In genomic region chr17:10787306-10788020, GRCh38 we compare ENCODE assay signal across 19 cellular contexts. TPM values are rescaled to one million over a fixed set of nuclear protein-coding genes. Genes with fewer than 3 reads are reported as not detected.
A peak's percentile ranks its signal among the peaks of the same experiment; 100 is the strongest.
DNase-seq lines count a peak whose midpoint lies in the region; ATAC-seq, FAIRE-seq and TF ChIP-seq lines count a peak whose summit lies in the region.
"Had no signal": no experiment of that assay in that cellular context is flagged by ENCODE, and none has a peak within 500 bp of the region (broad histone marks: within the 10 kb centered on the region; RNA-seq: fewer than 3 reads in every experiment).

No MANE protein-coding gene starts in this region.

- TF ChIP-seq EP300 in H1 (IDR thresholded peaks at IDR 0.05; ENCODE audit: borderline replicate concordance in 1 of 2, low read depth in 2 of 2, low read length in 2 of 2) = no peak

- CTCF ChIA-PET in H1 (lab: Charles Lee; ENCODE audit: partially characterized antibody) = interaction anchor here (1.1 to 5.4 kb wide), 2 partner anchors 14 to 57 kb away, joined by 3 to 22 read pairs; no protein-coding TSS in a partner anchor
- CTCF ChIA-PET in CD4-positive, alpha-beta memory T cell (lab: Charles Lee; ENCODE audit: partially characterized antibody) = no interaction called here

- TF ChIP-seq POLR2A in H1 (IDR thresholded peaks at IDR 0.05; ENCODE audit: control extremely low read depth in 1 of 2, low read depth in 2 of 2, low read length in 2 of 2) = no peak

- no peaks in the 10 kb centered on the region for H3K36me3 Mint-ChIP-seq in activated naive CD8-positive, alpha-beta T cell treated with anti-CD3 and anti-CD28 coated beads, Interleukin-2, amount 10 ng/mL, durations not matched to agents 7 days and 5 days
- peaks cover 2% of the 10 kb centered on the region for H3K36me3 Mint-ChIP-seq in activated naive CD8-positive, alpha-beta T cell treated with anti-CD3 and anti-CD28 coated beads for 36 hours
- H3K36me3 Mint-ChIP-seq in neural progenitor cell = no peaks in the 10 kb centered on the region
- H3K36me3 Mint-ChIP-seq in CD4-positive, alpha-beta memory T cell = peaks cover 0 to 4% of the 10 kb centered on the region in 2 donors
- H3K36me3 Mint-ChIP-seq: CD4-positive, CD25-positive, alpha-beta regulatory T cell; IgD-negative memory B cell had no signal

- no peak overlapping the region for H2BK15ac ChIP-seq in H1 (ENCODE audit: low read length)

- H3K23me2 ChIP-seq in H1 (ENCODE audit: low read depth, low read length) = no peaks in the 10 kb centered on the region; the same call in 1 of the 2 replicates

- H3K56ac ChIP-seq in H1 (replicated peaks; ENCODE audit: insufficient read length, low read depth, low read length) = no peak overlapping the region

- in situ Hi-C loops in ACHN (cut with HindIII; ENCODE audit: low pct_ligation_motif_present, low pct_unique_long_range_greater_than_20kb, low sequenced_read_pairs) = no loop called here

- no peak overlapping the region for H3K4me3 ChIP-seq in H1 (ENCODE audit: extremely low read depth in 1 of 4, insufficient read depth in 2 of 4, low read depth in 3 of 4, low read length in 4 of 4)
- no peak overlapping the region for H3K4me3 ChIP-seq in neural progenitor cell
- no peak overlapping the region for H3K4me3 ChIP-seq in CD4-positive, alpha-beta memory T cell (ENCODE audit: low read length in 2 of 2)
- H3K4me3 ChIP-seq: BLaER1 treated with 17β-estradiol and CSF1 and Interleukin-3, amounts not matched to agents 10 nM and 100 nM had no signal

- H4K20me1 ChIP-seq in H1 (replicated peaks in 1 of 2; ENCODE audit: control insufficient read depth in 1 of 2, insufficient read depth in 2 of 2, low read length in 2 of 2) (no peaks in the 10 kb centered on the region), neural progenitor cell (ENCODE audit: low read depth) (no peaks in the 10 kb centered on the region)
- H4K20me1 ChIP-seq: BLaER1 treated with 17β-estradiol and CSF1 and Interleukin-3, amounts not matched to agents 10 nM and 100 nM had no signal

- H3K9me3 Mint-ChIP-seq in activated naive CD8-positive, alpha-beta T cell treated with anti-CD3 and anti-CD28 coated beads, Interleukin-2, amount 10 ng/mL, durations not matched to agents 7 days and 5 days = peaks cover 2% of the 10 kb centered on the region
- peaks cover 4% of the 10 kb centered on the region for H3K9me3 Mint-ChIP-seq in activated naive CD8-positive, alpha-beta T cell treated with anti-CD3 and anti-CD28 coated beads for 36 hours
- peaks cover 2% of the 10 kb centered on the region for H3K9me3 Mint-ChIP-seq in neural progenitor cell
- H3K9me3 Mint-ChIP-seq in CD4-positive, alpha-beta memory T cell = peaks cover 4 to 23% (median 15%) of the 10 kb centered on the region in 8 donors

- H3K4ac ChIP-seq in H1 (replicated peaks; ENCODE audit: insufficient read length, low read depth, low read length) = no peak overlapping the region

- H3K27ac ChIP-seq in H1 (ENCODE audit: low read depth, low read length) (no peak overlapping the region), neural progenitor cell (no peak overlapping the region)
- H3K27ac ChIP-seq in CD4-positive, alpha-beta memory T cell (ENCODE audit: low read depth, low read length) = no peak overlapping the region
- H3K27ac ChIP-seq: BLaER1 treated with 17β-estradiol and CSF1 and Interleukin-3, amounts not matched to agents 10 nM and 100 nM had no signal

- WGBS in H1 (ENCODE audit: extremely low coverage in 1 of 2, insufficient coverage in 1 of 2, insufficient read length in 1 of 2, insufficient replicate concordance in 2 of 2, low coverage in 1 of 2, low lambda C conversion rate in 2 of 2, missing lambda C conversion rate in 1 of 2), 2 experiments = 87% methylated on average over 5 of the region's 5 CpGs; no CpG with 5 or more reads in 1 of the 2 experiments

- H3K27ac Mint-ChIP-seq in activated naive CD8-positive, alpha-beta T cell treated with anti-CD3 and anti-CD28 coated beads, Interleukin-2, amount 10 ng/mL, durations not matched to agents 7 days and 5 days = peak overlapping the region; percentile 14
- no peak overlapping the region for H3K27ac Mint-ChIP-seq in activated naive CD8-positive, alpha-beta T cell treated with anti-CD3 and anti-CD28 coated beads for 36 hours
- peak overlapping the region; percentile 57 for H3K27ac Mint-ChIP-seq in neural progenitor cell
- H3K27ac Mint-ChIP-seq in CD4-positive, alpha-beta memory T cell = no peak overlapping the region
- H3K27ac Mint-ChIP-seq: CD4-positive, CD25-positive, alpha-beta regulatory T cell; HFFc6; IgD-negative memory B cell had no signal

- no peak overlapping the region; the same call in 1 of the 2 replicates for H2AK5ac ChIP-seq in H1 (ENCODE audit: low read depth, low read length)

- H3K4me1 Mint-ChIP-seq in activated naive CD8-positive, alpha-beta T cell treated with anti-CD3 and anti-CD28 coated beads, Interleukin-2, amount 10 ng/mL, durations not matched to agents 7 days and 5 days = no peaks in the 10 kb centered on the region
- no peaks in the 10 kb centered on the region for H3K4me1 Mint-ChIP-seq in activated naive CD8-positive, alpha-beta T cell treated with anti-CD3 and anti-CD28 coated beads for 36 hours
- H3K4me1 Mint-ChIP-seq in neural progenitor cell = peaks cover 35% of the 10 kb centered on the region
- no peaks in the 10 kb centered on the region for H3K4me1 Mint-ChIP-seq in CD4-positive, alpha-beta memory T cell
- H3K4me1 Mint-ChIP-seq: CD4-positive, CD25-positive, alpha-beta regulatory T cell had no signal

- FAIRE-seq in H1 (lab: Jason Lieb, UNC) = no peak
- FAIRE-seq: GM12891 had no signal

- no peaks in the 10 kb centered on the region for H3K9me3 ChIP-seq in H1 (ENCODE audit: insufficient read depth in 2 of 2, low read depth in 1 of 2, low read length in 1 of 2)
- H3K9me3 ChIP-seq in neural progenitor cell (ENCODE audit: low read depth) = no peaks in the 10 kb centered on the region
- peaks cover 0 to 4% of the 10 kb centered on the region in 2 donors for H3K9me3 ChIP-seq in CD4-positive, alpha-beta memory T cell (ENCODE audit: control insufficient read depth in 1 of 2, low read length in 2 of 2)

- peak overlapping the region in 1 of 4 experiments; percentile 6; a peak in 1 of 7 replicates for H3K9ac ChIP-seq in H1 (replicated peaks in 1 of 4; ENCODE audit: extremely low read depth in 1 of 4, low read depth in 3 of 4, low read length in 3 of 4)
- H3K9ac ChIP-seq in neural progenitor cell = no peak overlapping the region
- H3K9ac ChIP-seq: BLaER1 treated with 17β-estradiol and CSF1 and Interleukin-3, amounts not matched to agents 10 nM and 100 nM had no signal

- TF ChIP-seq CTCF in H1 (IDR thresholded peaks at IDR 0.05; ENCODE audit: control extremely low read depth in 1 of 3, insufficient read depth in 1 of 3, low read depth in 1 of 3, low read length in 3 of 3) = no peak
- no peak for TF ChIP-seq CTCF in neural progenitor cell (IDR thresholded peaks at IDR 0.05)

- no peak overlapping the region for H4K5ac ChIP-seq in H1 (ENCODE audit: insufficient read length, low read depth, low read length)

- peaks cover 4 to 16% (median 12%) of the 10 kb centered on the region in 4 experiments; a peak in 6 of 7 replicates for H3K4me1 ChIP-seq in H1 (replicated peaks in 1 of 4; ENCODE audit: control insufficient read depth in 3 of 4, insufficient read depth in 4 of 4, low read length in 3 of 4)
- H3K4me1 ChIP-seq in neural progenitor cell = peaks cover 8% of the 10 kb centered on the region
- no peaks in the 10 kb centered on the region for H3K4me1 ChIP-seq in CD4-positive, alpha-beta memory T cell (ENCODE audit: insufficient read depth, low read length)

- POLR2A ChIA-PET in activated naive CD8-positive, alpha-beta T cell treated with anti-CD3 and anti-CD28 coated beads, Interleukin-2, amount 10 ng/mL, durations not matched to agents 7 days and 5 days (lab: Charles Lee) = no interaction called here
- POLR2A ChIA-PET in H1 (lab: Charles Lee; ENCODE audit: partially characterized antibody) = interaction anchor here (1.7 kb wide), 1 partner anchor 15 kb away, joined by 4 read pairs; no protein-coding TSS in a partner anchor
- POLR2A ChIA-PET in CD4-positive, alpha-beta memory T cell (lab: Charles Lee; ENCODE audit: partially characterized antibody) = no interaction called here

- H2BK5ac ChIP-seq in H1 (ENCODE audit: low read depth, low read length) = peak overlapping the region; percentile 1; the same call in 1 of the 2 replicates

- H4K91ac ChIP-seq in H1 (replicated peaks; ENCODE audit: insufficient read length, low read length) = peak overlapping the region; percentile 36

- no peak overlapping the region for H2BK120ac ChIP-seq in H1 (replicated peaks; ENCODE audit: low read depth, low read length)

- H3K4me2 ChIP-seq in H1 (ENCODE audit: insufficient read depth in 1 of 2, low read depth in 2 of 2, low read length in 2 of 2) = no peak overlapping the region
- H3K4me2 ChIP-seq in neural progenitor cell = no peak overlapping the region
- H3K4me2 ChIP-seq: BLaER1 treated with 17β-estradiol and CSF1 and Interleukin-3, amounts not matched to agents 10 nM and 100 nM had no signal

- ATAC-seq in activated naive CD8-positive, alpha-beta T cell treated with anti-CD3 and anti-CD28 coated beads, Interleukin-2, amount 10 ng/mL, durations not matched to agents 7 days and 5 days (ENCODE audit: low read depth) = no peak

- no peak overlapping the region; the same call in 1 of the 2 replicates for H4K8ac ChIP-seq in H1 (ENCODE audit: extremely low read depth, insufficient read depth, low read length)

- H3K36me3 ChIP-seq in H1 (ENCODE audit: control insufficient read depth in 2 of 4, insufficient read depth in 4 of 4, low read length in 3 of 4) = no peaks in the 10 kb centered on the region
- no peaks in the 10 kb centered on the region for H3K36me3 ChIP-seq in neural progenitor cell
- no peaks in the 10 kb centered on the region for H3K36me3 ChIP-seq in CD4-positive, alpha-beta memory T cell (ENCODE audit: insufficient read depth, low read length)
- H3K36me3 ChIP-seq: BLaER1 treated with 17β-estradiol and CSF1 and Interleukin-3, amounts not matched to agents 10 nM and 100 nM had no signal

- no peaks in the 10 kb centered on the region for H3F3A ChIP-seq in neural progenitor cell (ENCODE audit: low read depth)

- DNase-seq in activated naive CD8-positive, alpha-beta T cell treated with anti-CD3 and anti-CD28 coated beads, Interleukin-2, amount 10 ng/mL, durations not matched to agents 7 days and 5 days = no peak
- DNase-seq in activated naive CD8-positive, alpha-beta T cell treated with anti-CD3 and anti-CD28 coated beads for 36 hours = no peak
- DNase-seq in H1 (ENCODE audit: low read depth in 1 of 2, low spot score in 2 of 2) = no peak
- no peak for DNase-seq in neural progenitor cell (ENCODE audit: low spot score)
- no peak for DNase-seq in activated gamma-delta T cell (lab: John Stamatoyannopoulos, UW)
- no peak for DNase-seq in CD4-positive, alpha-beta memory T cell
- no peak for DNase-seq in ACHN
- DNase-seq: 8988T; Calu3; CD4-positive, CD25-positive, alpha-beta regulatory T cell; DMS79; GOT3; HCEC 1CT; HFFc6 had no signal

- 0 out of 2 replicates have a peak overlapping the region, but pooled peaks have one; percentile 89 for H2BK20ac ChIP-seq in H1 (ENCODE audit: low read length)

- peaks cover 3% of the 10 kb centered on the region for H3K27me3 Mint-ChIP-seq in activated naive CD8-positive, alpha-beta T cell treated with anti-CD3 and anti-CD28 coated beads, Interleukin-2, amount 10 ng/mL, durations not matched to agents 7 days and 5 days
- H3K27me3 Mint-ChIP-seq in activated naive CD8-positive, alpha-beta T cell treated with anti-CD3 and anti-CD28 coated beads for 36 hours = no peaks in the 10 kb centered on the region
- H3K27me3 Mint-ChIP-seq in neural progenitor cell (ENCODE audit: insufficient read depth, low read depth) = peaks cover 15% of the 10 kb centered on the region
- H3K27me3 Mint-ChIP-seq in CD4-positive, alpha-beta memory T cell = peaks cover 9 to 15% of the 10 kb centered on the region in 2 donors
- H3K27me3 Mint-ChIP-seq: CD4-positive, CD25-positive, alpha-beta regulatory T cell had no signal

- H3K23ac ChIP-seq in H1 (ENCODE audit: insufficient read length) = no peak overlapping the region

- H3K27me3 ChIP-seq in H1 (replicated peaks in 1 of 4; ENCODE audit: control insufficient read depth in 3 of 4, extremely low read depth in 1 of 4, insufficient read depth in 3 of 4, low read length in 3 of 4) = no peaks in the 10 kb centered on the region; a peak in 1 of 7 replicates
- H3K27me3 ChIP-seq in neural progenitor cell = no peaks in the 10 kb centered on the region
- no peaks in the 10 kb centered on the region for H3K27me3 ChIP-seq in CD4-positive, alpha-beta memory T cell (ENCODE audit: insufficient read depth, low read length)
- H3K27me3 ChIP-seq: BLaER1 treated with 17β-estradiol and CSF1 and Interleukin-3, amounts not matched to agents 10 nM and 100 nM had no signal

- H3K79me2 ChIP-seq in H1 (ENCODE audit: control insufficient read depth in 1 of 2, insufficient read depth in 2 of 2, low read length in 2 of 2) = no peaks in the 10 kb centered on the region
- H3K79me2 ChIP-seq in neural progenitor cell (ENCODE audit: low read depth) = no peaks in the 10 kb centered on the region

- TF ChIP-seq RAD21 in H1 (IDR thresholded peaks at IDR 0.05 in 1 of 2, conservative IDR thresholded peaks at IDR 0.05 in 1 of 2; ENCODE audit: low read depth in 2 of 2, low read length in 2 of 2) = no peak

- H3K4me3 Mint-ChIP-seq in activated naive CD8-positive, alpha-beta T cell treated with anti-CD3 and anti-CD28 coated beads, Interleukin-2, amount 10 ng/mL, durations not matched to agents 7 days and 5 days = no peak overlapping the region
- H3K4me3 Mint-ChIP-seq in activated naive CD8-positive, alpha-beta T cell treated with anti-CD3 and anti-CD28 coated beads for 36 hours = no peak overlapping the region
- H3K4me3 Mint-ChIP-seq in neural progenitor cell = no peak overlapping the region
- no peak overlapping the region for H3K4me3 Mint-ChIP-seq in CD4-positive, alpha-beta memory T cell
- H3K4me3 Mint-ChIP-seq: CD4-positive, CD25-positive, alpha-beta regulatory T cell; HFFc6; IgD-negative memory B cell had no signal

- no peak overlapping the region for H3K14ac ChIP-seq in H1 (ENCODE audit: insufficient read length)

- no peak overlapping the region for H2AFZ ChIP-seq in H1 (ENCODE audit: low read length)
- H2AFZ ChIP-seq in neural progenitor cell (replicated peaks) = no peak overlapping the region

- H3K18ac ChIP-seq in H1 (ENCODE audit: extremely low read depth, low read length) = no peak overlapping the region

- H3K79me1 ChIP-seq in H1 (ENCODE audit: low read depth, low read length) = no peaks in the 10 kb centered on the region

- no peak overlapping the region for H2BK12ac ChIP-seq in H1 (ENCODE audit: low read depth, low read length)

- intact Hi-C loops in CD4-positive, alpha-beta memory T cell (cut with micrococcal nuclease) = no loop called here

RNA-seq across cellular contexts. Expression of gene TMEM238L, which starts 16.4 kb away (rescaled TPM):
- total RNA-seq in activated naive CD8-positive, alpha-beta T cell treated with anti-CD3 and anti-CD28 coated beads, Interleukin-2, amount 10 ng/mL, durations not matched to agents 7 days and 5 days = not detected
- total RNA-seq in activated naive CD8-positive, alpha-beta T cell treated with anti-CD3 and anti-CD28 coated beads for 36 hours = not detected
- not detected in 2 replicates for total RNA-seq in H1 (2021; fragmentation: NEBNext Ultra II Directional; extraction: Animal tissue kit (Norgen Biotek cat#: 25700))
- not detected in 2 replicates for polyA plus RNA-seq in H1 (2011; rRNA removed)
- polyA plus RNA-seq in H1 (2011; cell fraction: cytosol; rRNA removed) = not detected
- polyA plus RNA-seq in H1 (2011; cell fraction: nucleus; rRNA removed) = not detected
- polyA plus RNA-seq in H1 (2012, experiment 1 of 2) = not detected in 4 replicates
- polyA plus RNA-seq in H1 (2012, experiment 2 of 2) = not detected
- polyA plus RNA-seq in H1 (2013, experiment 1 of 2) = not detected
- not detected for polyA plus RNA-seq in H1 (2013, experiment 2 of 2)
- polyA minus RNA-seq in H1 (2011; rRNA and poly(A)+ RNA removed) = not detected in 2 replicates
- not detected for polyA minus RNA-seq in H1 (2011; cell fraction: cytosol; rRNA and poly(A)+ RNA removed)
- not detected for polyA minus RNA-seq in H1 (2011; cell fraction: nucleus; rRNA and poly(A)+ RNA removed)
- total RNA-seq in neural progenitor cell (ENCODE audit: low replicate concordance) = not detected in 2 replicates
- not detected for total RNA-seq in CD4-positive, alpha-beta memory T cell
- polyA plus RNA-seq in CD4-positive, alpha-beta memory T cell = not detected
- total RNA-seq: Calu3; CD4-positive, CD25-positive, alpha-beta regulatory T cell; G401; HFFc6; HT1080 had no signal
- polyA plus RNA-seq: CD4-positive, CD25-positive, alpha-beta regulatory T cell; IgD-negative memory B cell had no signal

RNA-seq across cellular contexts. Expression of gene PIRT, which starts 50.4 kb away (rescaled TPM):
- not detected for total RNA-seq in activated naive CD8-positive, alpha-beta T cell treated with anti-CD3 and anti-CD28 coated beads, Interleukin-2, amount 10 ng/mL, durations not matched to agents 7 days and 5 days
- total RNA-seq in activated naive CD8-positive, alpha-beta T cell treated with anti-CD3 and anti-CD28 coated beads for 36 hours = not detected
- not detected in 2 replicates for total RNA-seq in H1 (2021; fragmentation: NEBNext Ultra II Directional; extraction: Animal tissue kit (Norgen Biotek cat#: 25700))
- 0.03 TPM in 1 of 2 replicates, not detected in the other for polyA plus RNA-seq in H1 (2011; rRNA removed)
- not detected for polyA plus RNA-seq in H1 (2011; cell fraction: cytosol; rRNA removed)
- polyA plus RNA-seq in H1 (2011; cell fraction: nucleus; rRNA removed) = not detected
- polyA plus RNA-seq in H1 (2012, experiment 1 of 2) = not detected in 4 replicates
- not detected for polyA plus RNA-seq in H1 (2012, experiment 2 of 2)
- not detected for polyA plus RNA-seq in H1 (2013, experiment 1 of 2)
- polyA plus RNA-seq in H1 (2013, experiment 2 of 2) = not detected
- polyA minus RNA-seq in H1 (2011; rRNA and poly(A)+ RNA removed) = 0.05 TPM in 1 of 2 replicates, not detected in the other
- polyA minus RNA-seq in H1 (2011; cell fraction: cytosol; rRNA and poly(A)+ RNA removed) = not detected
- polyA minus RNA-seq in H1 (2011; cell fraction: nucleus; rRNA and poly(A)+ RNA removed) = not detected
- total RNA-seq in neural progenitor cell (ENCODE audit: low replicate concordance) = not detected in 2 replicates
- not detected for total RNA-seq in CD4-positive, alpha-beta memory T cell
- polyA plus RNA-seq in CD4-positive, alpha-beta memory T cell = not detected
- total RNA-seq: Calu3; CD4-positive, CD25-positive, alpha-beta regulatory T cell; G401; HFFc6; HT1080 had no signal
- polyA plus RNA-seq: CD4-positive, CD25-positive, alpha-beta regulatory T cell; IgD-negative memory B cell had no signal

RNA-seq across cellular contexts. Expression of gene TMEM220, which starts 57.6 kb away (rescaled TPM):
- 1 to 10 TPM in 1 of 2 experiments, under 1 TPM in 1; 0.86 to 1.7 TPM for total RNA-seq in activated naive CD8-positive, alpha-beta T cell treated with anti-CD3 and anti-CD28 coated beads, Interleukin-2, amount 10 ng/mL, durations not matched to agents 7 days and 5 days
- total RNA-seq in activated naive CD8-positive, alpha-beta T cell treated with anti-CD3 and anti-CD28 coated beads for 36 hours = 1 to 10 TPM; 1.6 to 2.5 TPM
- 3.8 and 4.2 TPM in 2 replicates for total RNA-seq in H1 (2021; fragmentation: NEBNext Ultra II Directional; extraction: Animal tissue kit (Norgen Biotek cat#: 25700))
- 2.8 and 4.1 TPM in 2 replicates for polyA plus RNA-seq in H1 (2011; rRNA removed)
- polyA plus RNA-seq in H1 (2011; cell fraction: cytosol; rRNA removed) = 2.7 TPM
- 1.8 TPM for polyA plus RNA-seq in H1 (2011; cell fraction: nucleus; rRNA removed)
- polyA plus RNA-seq in H1 (2012, experiment 1 of 2) = 3.6 to 8.5 TPM (median 4.9 TPM) in 4 replicates
- polyA plus RNA-seq in H1 (2012, experiment 2 of 2) = 1.5 TPM
- polyA plus RNA-seq in H1 (2013, experiment 1 of 2) = 7.0 TPM
- polyA plus RNA-seq in H1 (2013, experiment 2 of 2) = 6.6 TPM
- 5.2 and 5.4 TPM in 2 replicates for polyA minus RNA-seq in H1 (2011; rRNA and poly(A)+ RNA removed)
- polyA minus RNA-seq in H1 (2011; cell fraction: cytosol; rRNA and poly(A)+ RNA removed) = 1.5 TPM
- polyA minus RNA-seq in H1 (2011; cell fraction: nucleus; rRNA and poly(A)+ RNA removed) = 6.1 TPM
- total RNA-seq in neural progenitor cell (ENCODE audit: low replicate concordance) = 0.28 and 1.5 TPM in 2 replicates
- total RNA-seq in CD4-positive, alpha-beta memory T cell = 1 to 10 TPM; 1.8 to 3.0 TPM
- polyA plus RNA-seq in CD4-positive, alpha-beta memory T cell = 1 to 10 TPM; 2.8 to 3.5 TPM
- total RNA-seq: Calu3 had no signal

Comparison
In these comparisons a context has a peak if more than half of its experiments do, and no peak if none do; other contexts are left out.
1. H3K27ac Mint-ChIP-seq: peak in activated naive CD8-positive, alpha-beta T cell treated with anti-CD3 and anti-CD28 coated beads, Interleukin-2, amount 10 ng/mL, durations not matched to agents 7 days and 5 days (single experiment) and neural progenitor cell (single experiment); none in activated naive CD8-positive, alpha-beta T cell treated with anti-CD3 and anti-CD28 coated beads for 36 hours (single experiment) and CD4-positive, alpha-beta memory T cell (0 of 7).